12 cellular contexts compared by ENCODE assay signal in genomic region chr14:51546603-51547258, GRCh38.
DNase-seq lines count a peak whose midpoint lies in the region; ATAC-seq and TF ChIP-seq lines count a peak whose summit lies in the region.
"Had no signal": no experiment of that assay in that cellular context is flagged by ENCODE, and none has a peak within 500 bp of the region (broad histone marks: within the 10 kb centered on the region; RNA-seq: fewer than 3 reads in every experiment).

No MANE protein-coding gene starts in this region.

- no peak for TF ChIP-seq RAD21 in HCT116 (IDR thresholded peaks at IDR 0.05; ENCODE audit: low read depth)

- H3K27me3 ChIP-seq in HCT116 (ENCODE audit: insufficient read depth, low read length) (no peaks in the 10 kb centered on the region), RWPE2 (ENCODE audit: insufficient read depth, poor library complexity, severe bottlenecking) (no peaks in the 10 kb centered on the region)
- H3K27me3 ChIP-seq: heart right ventricle had no signal

- no peaks in the 10 kb centered on the region for H3K9me2 ChIP-seq in HCT116 (ENCODE audit: insufficient read depth)

- no peak for DNase-seq in HCT116 (ENCODE audit: low read depth, low spot score)
- DNase-seq in RWPE2 (ENCODE audit: low spot score), result no peak
- DNase-seq in left kidney (ENCODE audit: low read depth, low spot score), result peak; percentile 40
- DNase-seq in activated gamma-delta T cell treated with Interleukin-2 at 50 U/mL for 16 hours, result no peak
- no peak for DNase-seq in effector memory CD8-positive, alpha-beta T cell
- no peak for DNase-seq in NOMO-1 treated with DMSO at 0.1 percent for 48 hours (lab: John Stamatoyannopoulos, UW; ENCODE audit: unreplicated experiment)
- DNase-seq: CD4-positive, CD25-positive, alpha-beta regulatory T cell; NCI-H1930 had no signal

- CTCF ChIA-PET in HCT116 (lab: Charles Lee), result no interaction called here

- H3K36me3 Mint-ChIP-seq in effector memory CD8-positive, alpha-beta T cell (ENCODE audit: insufficient read depth), result no peaks in the 10 kb centered on the region
- H3K36me3 Mint-ChIP-seq: CD4-positive, CD25-positive, alpha-beta regulatory T cell had no signal

- H3K79me2 ChIP-seq in HCT116 (ENCODE audit: insufficient read depth, low read length), result no peaks in the 10 kb centered on the region

- no peaks in the 10 kb centered on the region for H3K9me3 Mint-ChIP-seq in effector memory CD8-positive, alpha-beta T cell

- H3K4me3 ChIP-seq in HCT116 (replicated peaks in 1 of 2; ENCODE audit: low read depth in 1 of 2, low read length in 2 of 2) (no peak overlapping the region), RWPE2 (ENCODE audit: severe bottlenecking) (no peak overlapping the region), skin epidermis (no peak overlapping the region)
- H3K4me3 ChIP-seq: heart right ventricle had no signal

- ATAC-seq in HCT116, result no peak
- ATAC-seq in RWPE2 (ENCODE audit: low read depth), result peak; percentile 4
- ATAC-seq in GM21526 (IDR thresholded peaks at IDR 0.05; ENCODE audit: low FRiP score, unreplicated experiment), result no peak
- ATAC-seq in effector memory CD8-positive, alpha-beta T cell (replicated peaks), result no peak

- no peak overlapping the region for H3K4me3 Mint-ChIP-seq in effector memory CD8-positive, alpha-beta T cell
- H3K4me3 Mint-ChIP-seq: activated naive CD8-positive, alpha-beta T cell; CD4-positive, CD25-positive, alpha-beta regulatory T cell had no signal

- peaks cover 45 to 46% of the 10 kb centered on the region in 2 donors for H3K27me3 Mint-ChIP-seq in effector memory CD8-positive, alpha-beta T cell

- H3K4me1 Mint-ChIP-seq in effector memory CD8-positive, alpha-beta T cell (ENCODE audit: low read depth in 2 of 2), result no peaks in the 10 kb centered on the region
- H3K4me1 Mint-ChIP-seq: CD4-positive, CD25-positive, alpha-beta regulatory T cell had no signal

- H3K9me3 ChIP-seq in HCT116 (ENCODE audit: control insufficient read depth in 1 of 2, insufficient read depth in 1 of 2, low read depth in 1 of 2, low read length in 2 of 2), result no peaks in the 10 kb centered on the region
- H3K9me3 ChIP-seq in RWPE2 (ENCODE audit: severe bottlenecking), result no peaks in the 10 kb centered on the region
- H3K9me3 ChIP-seq: heart right ventricle had no signal

- H3K4me1 ChIP-seq in HCT116 (ENCODE audit: control insufficient read depth in 1 of 2, insufficient read depth in 2 of 2, low read length in 2 of 2) (peaks cover 10 to 17% of the 10 kb centered on the region in 2 experiments), RWPE2 (ENCODE audit: insufficient read depth, poor library complexity, severe bottlenecking) (peaks cover 53% of the 10 kb centered on the region)

- POLR2A ChIA-PET in HCT116 (lab: Charles Lee), result interaction anchor here (0.7 to 0.8 kb wide), 2 partner anchors 105 to 304 kb away, joined by 3 read pairs; no protein-coding TSS in a partner anchor

- intact Hi-C loops in HCT116 (cut with micrococcal nuclease), result no loop called here

- TF ChIP-seq CTCF in HCT116 (IDR thresholded peaks at IDR 0.05 in 2 of 3, conservative IDR thresholded peaks at IDR 0.05 in 1 of 3; ENCODE audit: borderline replicate concordance in 1 of 3, insufficient read depth in 1 of 3, low read depth in 2 of 3, low read length in 2 of 3) (no peak), RWPE2 (IDR thresholded peaks at IDR 0.05; ENCODE audit: poor library complexity, severe bottlenecking) (no peak)

- H2AFZ ChIP-seq in HCT116 (ENCODE audit: low read depth, low read length, poor library complexity, severe bottlenecking), result peak overlapping the region; percentile 10

- H4K20me1 ChIP-seq in HCT116 (ENCODE audit: insufficient read depth), result no peaks in the 10 kb centered on the region

- peak overlapping the region; percentile 51 for H3K4me2 ChIP-seq in HCT116 (ENCODE audit: low read length)

- no peak overlapping the region for H3K9ac ChIP-seq in HCT116 (ENCODE audit: low read length)

- BruUV-seq in HCT116 (replicated peaks; lab: Mats Ljungman, UMichigan), result no TSS peak

- no peak for TF ChIP-seq POLR2A in HCT116 (IDR thresholded peaks at IDR 0.05; ENCODE audit: borderline replicate concordance, extremely low read depth, insufficient read depth, insufficient read length)

- H3K27ac ChIP-seq in HCT116 (ENCODE audit: low read depth, low read length) (no peak overlapping the region), RWPE2 (ENCODE audit: poor library complexity, severe bottlenecking) (peak overlapping the region; percentile 100), skin epidermis (peak overlapping the region in 14 of 21 experiments; percentile 3 to 73 (median 42))

- RAD21 ChIA-PET in HCT116 (lab: Charles Lee; ENCODE audit: low non-redundant PET in 1 of 2, low total read pairs in 2 of 2, uncharacterized antibody in 2 of 2, unreplicated experiment in 2 of 2), result no interaction called here

- H3K36me3 ChIP-seq in HCT116 (ENCODE audit: control insufficient read depth in 1 of 2, insufficient read depth in 2 of 2, low read length in 2 of 2) (no peaks in the 10 kb centered on the region), RWPE2 (ENCODE audit: low read depth) (peaks cover 4% of the 10 kb centered on the region; the same call in 1 of the 2 replicates)
- H3K36me3 ChIP-seq: heart right ventricle had no signal

- H3K27ac Mint-ChIP-seq in effector memory CD8-positive, alpha-beta T cell, result no peak overlapping the region
- H3K27ac Mint-ChIP-seq: activated naive CD8-positive, alpha-beta T cell; CD4-positive, CD25-positive, alpha-beta regulatory T cell had no signal

TF ChIP-seq in HCT116, 20 proteins besides CTCF, POLR2A, EP300 and RAD21:
- TF ChIP-seq ZFX (IDR thresholded peaks at IDR 0.05) (no peak), CEBPB (IDR thresholded peaks at IDR 0.05; ENCODE audit: low read depth) (no peak), ZNF274 (IDR thresholded peaks at IDR 0.05; ENCODE audit: low read depth, low read length) (no peak), TCF7L2 (IDR thresholded peaks at IDR 0.05; ENCODE audit: borderline replicate concordance, extremely low read depth, insufficient read depth, insufficient read length) (no peak)
